Comparison of ENCODE assay signal across 8 cellular contexts in the genomic region with DNA sequence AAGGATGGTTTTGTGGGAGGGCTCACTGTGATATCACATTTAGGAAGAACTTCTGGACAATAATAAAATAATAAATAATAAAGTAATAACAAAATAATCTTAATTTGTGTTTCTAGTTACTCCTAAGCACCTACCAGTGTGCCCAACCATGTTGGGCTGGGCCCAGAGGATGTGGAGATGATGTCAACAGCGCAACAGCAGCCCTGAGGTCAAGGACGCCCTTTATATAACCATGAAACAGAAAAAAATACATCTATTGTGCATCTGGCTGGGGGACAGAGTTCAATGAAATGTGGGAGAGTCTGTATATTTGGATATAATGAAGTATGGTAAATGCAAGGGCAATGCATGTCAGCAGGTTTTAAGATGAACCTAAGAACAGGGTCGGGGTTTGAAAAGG.
"Had no signal": no experiment of that assay in that cellular context is flagged by ENCODE, and none has a peak within 500 bp of the region (broad histone marks: within the 10 kb centered on the region; RNA-seq: fewer than 3 reads in every experiment).

No MANE protein-coding gene starts in this region.

- H3K9me3 ChIP-seq: HAP-1 had no signal

- DNase-seq: GM23248, GOT3, H7, IMR-90 had no signal

- H3K27ac ChIP-seq: GM23248, HL-60 had no signal

- H2AFZ ChIP-seq: GM23248 had no signal

- H3K4me3 ChIP-seq: GM23248, HAP-1, K562 had no signal

- FAIRE-seq: K562 had no signal

- H3K36me3 ChIP-seq: HAP-1 had no signal

- H3K4me1 ChIP-seq: HAP-1 had no signal

- H3K9ac ChIP-seq: GM23248 had no signal

- ATAC-seq: HCT116, K562 had no signal
